In genomic region chr22:27123880-27124279, GRCh38 we compare ENCODE assay signal across 16 cellular contexts.
"Had no signal": no experiment of that assay in that cellular context is flagged by ENCODE, and none has a peak within 500 bp of the region (broad histone marks: within the 10 kb centered on the region; RNA-seq: fewer than 3 reads in every experiment).

No MANE protein-coding gene starts in this region.

- DNase-seq: activated naive CD4-positive, alpha-beta T cell; activated naive CD8-positive, alpha-beta T cell treated with anti-CD3 and anti-CD28 coated beads, Interleukin-2, amount 10 ng/mL, durations not matched to agents 7 days and 5 days; esophagus squamous epithelium; immature natural killer cell; midbrain; spleen; stimulated activated naive CD8-positive, alpha-beta T cell treated with anti-CD3 and anti-CD28 coated beads, Interleukin-15, amount 100 ng/mL, for 72 hours; thyroid gland had no signal

- H3K9me3 ChIP-seq: thyroid gland had no signal

- H3K27ac ChIP-seq: cardiac muscle cell, foreskin keratinocyte, neural progenitor cell, thyroid gland had no signal

- H3K27me3 ChIP-seq: esophagus squamous epithelium, foreskin keratinocyte, neural progenitor cell, ovary, thyroid gland had no signal

- H3K27ac Mint-ChIP-seq: activated naive CD8-positive, alpha-beta T cell treated with anti-CD3 and anti-CD28 coated beads, Interleukin-2, amount 10 ng/mL, durations not matched to agents 7 days and 5 days; activated T-helper 1 cell treated with anti-CD3 and anti-CD28 coated beads, Interleukin-12 subunit alpha, Interleukin-12 subunit beta, Interleukin-2, Interleukin-4 antibody, amounts not matched to agents 30 ng/mL and 10 ng/mL and 1 ng/mL, durations not matched to agents 14 hours and 24 hours and 36 hours; immature natural killer cell; neural progenitor cell; stimulated activated naive CD8-positive, alpha-beta T cell treated with anti-CD3 and anti-CD28 coated beads, Interleukin-15, amount 100 ng/mL, for 72 hours; T-helper 2 cell treated with Interferon-gamma antibody and Interleukin-4, amounts not matched to agents 5 μg/mL and 100 μg/mL, for 36 hours had no signal

- ATAC-seq: activated CD4-positive, CD25-positive, alpha-beta regulatory T cell treated with anti-CD3 and anti-CD28 coated beads, Interleukin-2, amount 50 U/mL, for 24 hours; foreskin keratinocyte; stimulated activated naive CD8-positive, alpha-beta T cell treated with anti-CD3 and anti-CD28 coated beads, Interleukin-15, amount 100 ng/mL, for 72 hours had no signal

- H3K4me1 Mint-ChIP-seq: activated naive CD8-positive, alpha-beta T cell treated with anti-CD3 and anti-CD28 coated beads, Interleukin-2, amount 10 ng/mL, durations not matched to agents 7 days and 5 days; immature natural killer cell; neural progenitor cell; stimulated activated naive CD8-positive, alpha-beta T cell treated with anti-CD3 and anti-CD28 coated beads, Interleukin-15, amount 100 ng/mL, for 72 hours had no signal

- H3K4me3 Mint-ChIP-seq: activated naive CD8-positive, alpha-beta T cell treated with anti-CD3 and anti-CD28 coated beads, Interleukin-2, amount 10 ng/mL, durations not matched to agents 7 days and 5 days; activated T-helper 1 cell treated with anti-CD3 and anti-CD28 coated beads, Interleukin-12 subunit alpha, Interleukin-12 subunit beta, Interleukin-2, Interleukin-4 antibody, amounts not matched to agents 30 ng/mL and 10 ng/mL and 1 ng/mL, durations not matched to agents 14 hours and 24 hours and 36 hours; immature natural killer cell; neural progenitor cell; stimulated activated naive CD8-positive, alpha-beta T cell treated with anti-CD3 and anti-CD28 coated beads, Interleukin-15, amount 100 ng/mL, for 72 hours; T-helper 2 cell treated with Interferon-gamma antibody and Interleukin-4, amounts not matched to agents 5 μg/mL and 100 μg/mL, for 36 hours had no signal

- H3K9me3 Mint-ChIP-seq: activated naive CD8-positive, alpha-beta T cell treated with anti-CD3 and anti-CD28 coated beads, Interleukin-2, amount 10 ng/mL, durations not matched to agents 7 days and 5 days; activated T-helper 1 cell treated with anti-CD3 and anti-CD28 coated beads, Interleukin-12 subunit alpha, Interleukin-12 subunit beta, Interleukin-2, Interleukin-4 antibody, amounts not matched to agents 30 ng/mL and 10 ng/mL and 1 ng/mL, durations not matched to agents 14 hours and 24 hours and 36 hours; neural progenitor cell; stimulated activated naive CD8-positive, alpha-beta T cell treated with anti-CD3 and anti-CD28 coated beads, Interleukin-15, amount 100 ng/mL, for 72 hours; T-helper 2 cell treated with Interferon-gamma antibody and Interleukin-4, amounts not matched to agents 5 μg/mL and 100 μg/mL, for 36 hours had no signal

- H3K36me3 Mint-ChIP-seq: activated naive CD8-positive, alpha-beta T cell treated with anti-CD3 and anti-CD28 coated beads, Interleukin-2, amount 10 ng/mL, durations not matched to agents 7 days and 5 days; immature natural killer cell; neural progenitor cell had no signal

- H3K4me3 ChIP-seq: cardiac muscle cell, lung, neural progenitor cell, ovary, spleen, thyroid gland had no signal

- H3K4me2 ChIP-seq: neural progenitor cell had no signal

- H3K36me3 ChIP-seq: cardiac muscle cell, esophagus squamous epithelium, neural progenitor cell, ovary, spleen, thyroid gland had no signal

- H3K4me1 ChIP-seq: neural progenitor cell had no signal

- H3K9ac ChIP-seq: neural progenitor cell had no signal
